Comparison of ENCODE assay signal across 21 cellular contexts in the genomic region with DNA sequence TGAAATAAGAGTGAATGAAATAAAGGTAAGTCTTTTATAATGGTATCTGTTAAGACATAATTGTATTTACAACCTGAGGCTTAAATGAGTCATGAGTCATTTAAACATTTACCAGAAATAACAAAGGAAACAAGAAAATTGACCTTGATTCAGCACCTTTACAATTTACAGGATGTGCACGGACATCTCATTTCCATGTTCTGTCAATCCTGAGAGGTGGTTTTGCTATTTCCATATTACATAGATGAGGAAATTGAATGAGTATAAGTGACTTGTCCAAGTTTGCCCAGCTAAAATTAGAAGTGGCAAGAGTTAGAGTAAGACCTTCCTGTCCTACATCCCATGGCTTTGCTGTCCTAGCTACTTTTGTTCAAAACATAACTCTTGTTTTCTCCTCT.
DNase-seq lines count a peak whose midpoint lies in the region; ATAC-seq and TF ChIP-seq lines count a peak whose summit lies in the region.
"Had no signal": no experiment of that assay in that cellular context is flagged by ENCODE, and none has a peak within 500 bp of the region (broad histone marks: within the 10 kb centered on the region; RNA-seq: fewer than 3 reads in every experiment).

No MANE protein-coding gene starts in this region.

- no peak overlapping the region for H3K4me3 ChIP-seq in osteoblast (ENCODE audit: insufficient read depth, low read length)
- H3K4me3 ChIP-seq: coronary artery, prostate gland, skin epidermis, tibial nerve had no signal

- no peaks in the 10 kb centered on the region for H3K9me3 ChIP-seq in osteoblast (ENCODE audit: low read depth, low read length)
- H3K9me3 ChIP-seq: prostate gland, tibial nerve had no signal

- no peaks in the 10 kb centered on the region for H3K79me2 ChIP-seq in osteoblast (ENCODE audit: insufficient read depth, low read length)

- H3K9me3 Mint-ChIP-seq in natural killer cell treated with Interleukin-12 subunit alpha and Interleukin-12 subunit beta and Interleukin-15 and Interleukin-18, amount 100 ng/mL, for 72 hours = no peaks in the 10 kb centered on the region

- H3K4me1 Mint-ChIP-seq in natural killer cell treated with Interleukin-12 subunit alpha and Interleukin-12 subunit beta and Interleukin-15 and Interleukin-18, amount 100 ng/mL, for 72 hours (ENCODE audit: low read depth in 2 of 2) = peaks cover 0 to 12% of the 10 kb centered on the region in 2 donors
- H3K4me1 Mint-ChIP-seq: activated naive CD8-positive, alpha-beta T cell treated with anti-CD3 and anti-CD28 coated beads, Interleukin-2, amount 10 ng/mL, durations not matched to agents 7 days and 5 days had no signal

- H3K36me3 ChIP-seq in osteoblast (ENCODE audit: insufficient read depth, low read length) = no peaks in the 10 kb centered on the region
- H3K36me3 ChIP-seq: prostate gland had no signal

- H3K27me3 ChIP-seq in osteoblast (ENCODE audit: insufficient read depth, low read length) = no peaks in the 10 kb centered on the region
- H3K27me3 ChIP-seq: tibial nerve had no signal

- peak; percentile 35 for DNase-seq in HPDE6-E6E7 (ENCODE audit: extremely low spot score)
- peak; percentile 44 for DNase-seq in RWPE1 (ENCODE audit: low spot score)
- peak; percentile 9 for DNase-seq in glomerular endothelial cell (ENCODE audit: extremely low read depth, low read depth, low spot score)
- peak; percentile 3 for DNase-seq in osteoblast (ENCODE audit: insufficient read length, low spot score, missing footprints)
- no peak for DNase-seq in natural killer cell treated with Interleukin-12 subunit alpha and Interleukin-12 subunit beta and Interleukin-15 and Interleukin-18, amount 100 ng/mL, for 72 hours (ENCODE audit: low spot score)
- no peak for DNase-seq in HUDEP-2 (lab: John Stamatoyannopoulos, UW; ENCODE audit: unreplicated experiment in 76 of 76)
- DNase-seq: activated naive CD8-positive, alpha-beta T cell treated with anti-CD3 and anti-CD28 coated beads, Interleukin-2, amount 10 ng/mL, durations not matched to agents 7 days and 5 days; foreskin fibroblast; HCEC 1CT; hippocampal formation; NCI-H524; SHP77; stimulated activated naive CD4-positive, alpha-beta T cell treated with Interleukin-2 at 50 U/mL for 16 hours; T-cell had no signal

- no peak overlapping the region for H3K4me3 Mint-ChIP-seq in natural killer cell treated with Interleukin-12 subunit alpha and Interleukin-12 subunit beta and Interleukin-15 and Interleukin-18, amount 100 ng/mL, for 72 hours
- H3K4me3 Mint-ChIP-seq: activated naive CD8-positive, alpha-beta T cell treated with anti-CD3 and anti-CD28 coated beads, Interleukin-2, amount 10 ng/mL, durations not matched to agents 7 days and 5 days; brain; T-cell had no signal

- TF ChIP-seq CTCF in RWPE1 (conservative IDR thresholded peaks at IDR 0.05; ENCODE audit: low read depth) (no peak), osteoblast (IDR thresholded peaks at IDR 0.05; ENCODE audit: extremely low read depth, low read depth, low read length) (no peak)

- no peak overlapping the region for H3K4me2 ChIP-seq in osteoblast (ENCODE audit: insufficient read depth, low read length)

- ATAC-seq in HG02852 (IDR thresholded peaks at IDR 0.05; ENCODE audit: unreplicated experiment) = no peak
- ATAC-seq in natural killer cell treated with Interleukin-12 subunit alpha and Interleukin-12 subunit beta and Interleukin-15 and Interleukin-18, amount 100 ng/mL, for 72 hours = no peak
- ATAC-seq: T-cell had no signal

- CTCF ChIA-PET in RWPE1 (lab: Yijun Ruan, JAX) = no interaction called here

- H3K36me3 Mint-ChIP-seq in natural killer cell treated with Interleukin-12 subunit alpha and Interleukin-12 subunit beta and Interleukin-15 and Interleukin-18, amount 100 ng/mL, for 72 hours = no peaks in the 10 kb centered on the region

- peak overlapping the region in 1 of 2 donors; percentile 7 for H3K27ac Mint-ChIP-seq in natural killer cell treated with Interleukin-12 subunit alpha and Interleukin-12 subunit beta and Interleukin-15 and Interleukin-18, amount 100 ng/mL, for 72 hours
- H3K27ac Mint-ChIP-seq: activated naive CD8-positive, alpha-beta T cell treated with anti-CD3 and anti-CD28 coated beads, Interleukin-2, amount 10 ng/mL, durations not matched to agents 7 days and 5 days; activated T-helper 2 cell treated with anti-CD3 and anti-CD28 coated beads, Interferon-gamma antibody, Interleukin-2, Interleukin-4, amounts not matched to agents 10 μg/mL and 5 μg/mL and 100 μg/mL, durations not matched to agents 14 hours and 24 hours and 36 hours; T-cell had no signal

- H3K27ac ChIP-seq in RWPE1 = no peak overlapping the region
- H3K27ac ChIP-seq in osteoblast (ENCODE audit: low read depth, low read length) = no peak overlapping the region
- H3K27ac ChIP-seq: coronary artery, prostate gland, tibial nerve had no signal

- peaks cover 8% of the 10 kb centered on the region for H4K20me1 ChIP-seq in osteoblast (ENCODE audit: insufficient read depth, low read length)

- POLR2A ChIA-PET in RWPE1 (lab: Yijun Ruan, JAX; ENCODE audit: low non-redundant PET) = interaction anchor here (0.7 kb wide), 1 partner anchor 522 kb away, joined by 4 read pairs; no protein-coding TSS in a partner anchor

- H2AFZ ChIP-seq in osteoblast (ENCODE audit: low read length) = no peak overlapping the region

- H3K4me1 ChIP-seq in osteoblast (ENCODE audit: insufficient read depth, low read length) = peaks cover 6% of the 10 kb centered on the region
- H3K4me1 ChIP-seq: prostate gland, tibial nerve had no signal

- H3K27me3 Mint-ChIP-seq in natural killer cell treated with Interleukin-12 subunit alpha and Interleukin-12 subunit beta and Interleukin-15 and Interleukin-18, amount 100 ng/mL, for 72 hours = no peaks in the 10 kb centered on the region
- H3K27me3 Mint-ChIP-seq: activated naive CD8-positive, alpha-beta T cell treated with anti-CD3 and anti-CD28 coated beads, Interleukin-2, amount 10 ng/mL, durations not matched to agents 7 days and 5 days; brain; T-cell had no signal

Comparison
In these comparisons a context has a peak if more than half of its experiments do, and no peak if none do; other contexts are left out.
1. DNase-seq: peak in HPDE6-E6E7 (single experiment), RWPE1 (single experiment), glomerular endothelial cell (single experiment) and osteoblast (single experiment); none in natural killer cell treated with Interleukin-12 subunit alpha and Interleukin-12 subunit beta and Interleukin-15 and Interleukin-18, amount 100 ng/mL, for 72 hours (single experiment) and HUDEP-2 (0 of 76).